ENCODE assay signal across 1 cellular context in the genomic region with DNA sequence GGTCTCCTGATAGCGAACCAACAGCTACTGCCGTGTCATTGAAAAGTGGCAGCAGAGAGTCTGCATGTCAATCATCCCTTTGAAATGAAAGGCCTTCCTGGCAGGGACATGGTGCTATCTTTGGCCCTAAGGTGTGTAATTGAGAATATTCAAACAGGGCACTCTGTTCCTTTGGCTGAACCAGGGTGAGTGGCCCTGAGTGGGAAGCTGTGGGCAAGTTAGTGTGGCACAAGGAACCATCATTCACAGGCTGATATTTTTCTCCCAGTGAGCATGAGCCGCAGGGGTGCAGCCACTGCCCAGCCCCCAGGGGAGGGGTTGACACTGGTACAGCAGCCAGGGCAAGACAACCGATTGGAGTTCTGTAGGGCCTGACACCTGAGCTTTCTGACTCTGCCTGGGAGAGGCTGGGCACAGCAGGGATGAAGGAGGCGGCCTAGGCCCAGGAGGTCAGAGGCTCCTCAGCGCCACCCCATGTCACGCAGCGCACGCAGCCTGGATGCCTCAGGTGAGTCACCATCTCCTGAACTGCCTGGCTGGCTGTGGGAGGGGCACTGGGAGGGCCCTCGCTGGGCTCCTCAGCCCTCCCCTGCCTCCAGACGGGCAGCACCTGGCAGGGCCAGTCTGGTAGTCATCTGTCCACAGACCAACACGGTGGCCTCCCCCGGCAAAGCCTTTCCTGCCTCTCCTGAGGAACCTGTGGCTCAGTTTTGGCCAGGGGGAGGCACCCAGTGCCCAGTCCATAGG.
TF ChIP-seq lines count a peak whose summit lies in the region.

No MANE protein-coding gene starts in this region.

TF ChIP-seq in H1, 55 proteins besides CTCF, POLR2A, EP300 and RAD21 (continued from another document):
- TF ChIP-seq, protein P1, sequence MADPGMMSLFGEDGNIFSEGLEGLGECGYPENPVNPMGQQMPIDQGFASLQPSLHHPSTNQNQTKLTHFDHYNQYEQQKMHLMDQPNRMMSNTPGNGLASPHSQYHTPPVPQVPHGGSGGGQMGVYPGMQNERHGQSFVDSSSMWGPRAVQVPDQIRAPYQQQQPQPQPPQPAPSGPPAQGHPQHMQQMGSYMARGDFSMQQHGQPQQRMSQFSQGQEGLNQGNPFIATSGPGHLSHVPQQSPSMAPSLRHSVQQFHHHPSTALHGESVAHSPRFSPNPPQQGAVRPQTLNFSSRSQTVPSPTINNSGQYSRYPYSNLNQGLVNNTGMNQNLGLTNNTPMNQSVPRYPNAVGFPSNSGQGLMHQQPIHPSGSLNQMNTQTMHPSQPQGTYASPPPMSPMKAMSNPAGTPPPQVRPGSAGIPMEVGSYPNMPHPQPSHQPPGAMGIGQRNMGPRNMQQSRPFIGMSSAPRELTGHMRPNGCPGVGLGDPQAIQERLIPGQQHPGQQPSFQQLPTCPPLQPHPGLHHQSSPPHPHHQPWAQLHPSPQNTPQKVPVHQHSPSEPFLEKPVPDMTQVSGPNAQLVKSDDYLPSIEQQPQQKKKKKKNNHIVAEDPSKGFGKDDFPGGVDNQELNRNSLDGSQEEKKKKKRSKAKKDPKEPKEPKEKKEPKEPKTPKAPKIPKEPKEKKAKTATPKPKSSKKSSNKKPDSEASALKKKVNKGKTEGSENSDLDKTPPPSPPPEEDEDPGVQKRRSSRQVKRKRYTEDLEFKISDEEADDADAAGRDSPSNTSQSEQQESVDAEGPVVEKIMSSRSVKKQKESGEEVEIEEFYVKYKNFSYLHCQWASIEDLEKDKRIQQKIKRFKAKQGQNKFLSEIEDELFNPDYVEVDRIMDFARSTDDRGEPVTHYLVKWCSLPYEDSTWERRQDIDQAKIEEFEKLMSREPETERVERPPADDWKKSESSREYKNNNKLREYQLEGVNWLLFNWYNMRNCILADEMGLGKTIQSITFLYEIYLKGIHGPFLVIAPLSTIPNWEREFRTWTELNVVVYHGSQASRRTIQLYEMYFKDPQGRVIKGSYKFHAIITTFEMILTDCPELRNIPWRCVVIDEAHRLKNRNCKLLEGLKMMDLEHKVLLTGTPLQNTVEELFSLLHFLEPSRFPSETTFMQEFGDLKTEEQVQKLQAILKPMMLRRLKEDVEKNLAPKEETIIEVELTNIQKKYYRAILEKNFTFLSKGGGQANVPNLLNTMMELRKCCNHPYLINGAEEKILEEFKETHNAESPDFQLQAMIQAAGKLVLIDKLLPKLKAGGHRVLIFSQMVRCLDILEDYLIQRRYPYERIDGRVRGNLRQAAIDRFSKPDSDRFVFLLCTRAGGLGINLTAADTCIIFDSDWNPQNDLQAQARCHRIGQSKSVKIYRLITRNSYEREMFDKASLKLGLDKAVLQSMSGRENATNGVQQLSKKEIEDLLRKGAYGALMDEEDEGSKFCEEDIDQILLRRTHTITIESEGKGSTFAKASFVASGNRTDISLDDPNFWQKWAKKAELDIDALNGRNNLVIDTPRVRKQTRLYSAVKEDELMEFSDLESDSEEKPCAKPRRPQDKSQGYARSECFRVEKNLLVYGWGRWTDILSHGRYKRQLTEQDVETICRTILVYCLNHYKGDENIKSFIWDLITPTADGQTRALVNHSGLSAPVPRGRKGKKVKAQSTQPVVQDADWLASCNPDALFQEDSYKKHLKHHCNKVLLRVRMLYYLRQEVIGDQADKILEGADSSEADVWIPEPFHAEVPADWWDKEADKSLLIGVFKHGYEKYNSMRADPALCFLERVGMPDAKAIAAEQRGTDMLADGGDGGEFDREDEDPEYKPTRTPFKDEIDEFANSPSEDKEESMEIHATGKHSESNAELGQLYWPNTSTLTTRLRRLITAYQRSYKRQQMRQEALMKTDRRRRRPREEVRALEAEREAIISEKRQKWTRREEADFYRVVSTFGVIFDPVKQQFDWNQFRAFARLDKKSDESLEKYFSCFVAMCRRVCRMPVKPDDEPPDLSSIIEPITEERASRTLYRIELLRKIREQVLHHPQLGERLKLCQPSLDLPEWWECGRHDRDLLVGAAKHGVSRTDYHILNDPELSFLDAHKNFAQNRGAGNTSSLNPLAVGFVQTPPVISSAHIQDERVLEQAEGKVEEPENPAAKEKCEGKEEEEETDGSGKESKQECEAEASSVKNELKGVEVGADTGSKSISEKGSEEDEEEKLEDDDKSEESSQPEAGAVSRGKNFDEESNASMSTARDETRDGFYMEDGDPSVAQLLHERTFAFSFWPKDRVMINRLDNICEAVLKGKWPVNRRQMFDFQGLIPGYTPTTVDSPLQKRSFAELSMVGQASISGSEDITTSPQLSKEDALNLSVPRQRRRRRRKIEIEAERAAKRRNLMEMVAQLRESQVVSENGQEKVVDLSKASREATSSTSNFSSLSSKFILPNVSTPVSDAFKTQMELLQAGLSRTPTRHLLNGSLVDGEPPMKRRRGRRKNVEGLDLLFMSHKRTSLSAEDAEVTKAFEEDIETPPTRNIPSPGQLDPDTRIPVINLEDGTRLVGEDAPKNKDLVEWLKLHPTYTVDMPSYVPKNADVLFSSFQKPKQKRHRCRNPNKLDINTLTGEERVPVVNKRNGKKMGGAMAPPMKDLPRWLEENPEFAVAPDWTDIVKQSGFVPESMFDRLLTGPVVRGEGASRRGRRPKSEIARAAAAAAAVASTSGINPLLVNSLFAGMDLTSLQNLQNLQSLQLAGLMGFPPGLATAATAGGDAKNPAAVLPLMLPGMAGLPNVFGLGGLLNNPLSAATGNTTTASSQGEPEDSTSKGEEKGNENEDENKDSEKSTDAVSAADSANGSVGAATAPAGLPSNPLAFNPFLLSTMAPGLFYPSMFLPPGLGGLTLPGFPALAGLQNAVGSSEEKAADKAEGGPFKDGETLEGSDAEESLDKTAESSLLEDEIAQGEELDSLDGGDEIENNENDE (IDR thresholded peaks at IDR 0.05; ENCODE audit: insufficient replicate concordance, low read length), result no peak
- TF ChIP-seq CHD2 (IDR thresholded peaks at IDR 0.05; ENCODE audit: low read length) (no peak), KDM5A (IDR thresholded peaks at IDR 0.05; ENCODE audit: low read length) (no peak), GABPA (IDR thresholded peaks at IDR 0.05; ENCODE audit: borderline replicate concordance, insufficient read depth, low read length) (no peak), BCL11A (IDR thresholded peaks at IDR 0.05; ENCODE audit: low read depth in 2 of 2, low read length in 2 of 2) (no peak), RNF2 (IDR thresholded peaks at IDR 0.05; ENCODE audit: borderline replicate concordance, low read depth, low read length, missing control alignments, poor library complexity, severe bottlenecking) (no peak), CREB1 (IDR thresholded peaks at IDR 0.05) (peak; percentile 44; the same call in 1 of the 2 replicates), KDM4A (IDR thresholded peaks at IDR 0.05; ENCODE audit: low read depth, low read length, severe bottlenecking) (no peak), EZH2 (IDR thresholded peaks at IDR 0.05; ENCODE audit: low read depth, low read length, severe bottlenecking) (no peak), SIN3A (conservative IDR thresholded peaks at IDR 0.05 in 1 of 2, IDR thresholded peaks at IDR 0.05 in 1 of 2; ENCODE audit: low read depth in 1 of 2, low read length in 2 of 2) (no peak), ASH2L (IDR thresholded peaks at IDR 0.05; ENCODE audit: low read length) (no peak), POU5F1 (IDR thresholded peaks at IDR 0.05; ENCODE audit: low read depth, low read length) (no peak), SAP30 (IDR thresholded peaks at IDR 0.05; ENCODE audit: insufficient read depth, insufficient replicate concordance, low read length) (no peak), CTBP2 (IDR thresholded peaks at IDR 0.05; ENCODE audit: borderline replicate concordance, insufficient read depth, insufficient read length, low read length) (no peak), JUN (IDR thresholded peaks at IDR 0.05; ENCODE audit: low read depth, low read length) (0 out of 2 replicates have a peak, but pooled peaks have one; percentile 19), FOSL1 (IDR thresholded peaks at IDR 0.05; ENCODE audit: insufficient read depth, low read depth, low read length) (no peak), TCF12 (IDR thresholded peaks at IDR 0.05; ENCODE audit: low read depth, low read length) (no peak), ZNF274 (IDR thresholded peaks at IDR 0.05; ENCODE audit: borderline replicate concordance, extremely low read depth, low read length) (no peak), TAF1 (IDR thresholded peaks at IDR 0.05; ENCODE audit: low read depth, low read length) (no peak), SP2 (IDR thresholded peaks at IDR 0.05; ENCODE audit: low read length) (no peak), HDAC2 (IDR thresholded peaks at IDR 0.05; ENCODE audit: borderline replicate concordance in 1 of 2, low read depth in 2 of 2, low read length in 2 of 2) (no peak), RBBP5 (IDR thresholded peaks at IDR 0.05; ENCODE audit: borderline replicate concordance, low read depth, low read length) (no peak), HDAC6 (IDR thresholded peaks at IDR 0.05; ENCODE audit: low read depth, low read length) (no peak), SIRT6 (IDR thresholded peaks at IDR 0.05; ENCODE audit: low read length) (no peak), EGR1 (IDR thresholded peaks at IDR 0.05; ENCODE audit: borderline replicate concordance, low read depth, low read length) (no peak), TEAD4 (IDR thresholded peaks at IDR 0.05; ENCODE audit: low read depth, low read length) (0 out of 2 replicates have a peak, but pooled peaks have one; percentile 18), SP1 (IDR thresholded peaks at IDR 0.05; ENCODE audit: low read depth, low read length) (no peak), RXRA (IDR thresholded peaks at IDR 0.05; ENCODE audit: insufficient read depth, low read depth, low read length) (no peak), MAFK (IDR thresholded peaks at IDR 0.05; ENCODE audit: low read depth, low read length) (no peak), NANOG (IDR thresholded peaks at IDR 0.05; ENCODE audit: insufficient read depth, low read depth, low read length, poor library complexity, severe bottlenecking) (no peak), JUND (IDR thresholded peaks at IDR 0.05; ENCODE audit: low read length) (peak; percentile 90), POLR2AphosphoS5 (IDR thresholded peaks at IDR 0.05; ENCODE audit: low read depth, low read length) (0 out of 2 replicates have a peak, but pooled peaks have one; percentile 18), GTF2F1 (IDR thresholded peaks at IDR 0.05; ENCODE audit: borderline replicate concordance, low read depth, low read length) (no peak), CHD1 (IDR thresholded peaks at IDR 0.05; ENCODE audit: low read depth, low read length) (no peak), TAF7 (optimal IDR thresholded peaks at IDR 0.05; ENCODE audit: borderline replicate concordance, low read depth, low read length) (no peak), BACH1 (IDR thresholded peaks at IDR 0.05; ENCODE audit: low read length) (no peak), NRF1 (IDR thresholded peaks at IDR 0.05; ENCODE audit: low read depth, low read length) (no peak), RFX5 (IDR thresholded peaks at IDR 0.05; ENCODE audit: borderline replicate concordance, low read depth, low read length) (no peak), CBX5 (IDR thresholded peaks at IDR 0.05; ENCODE audit: low read depth, low read length) (no peak), CBX8 (IDR thresholded peaks at IDR 0.05; ENCODE audit: borderline replicate concordance, low read depth, low read length) (no peak), YY1 (IDR thresholded peaks at IDR 0.05; ENCODE audit: low read depth, low read length) (no peak), CEBPB (IDR thresholded peaks at IDR 0.05; ENCODE audit: low read depth, low read length) (no peak), BRCA1 (IDR thresholded peaks at IDR 0.05; ENCODE audit: low read depth, low read length) (no peak), SRF (IDR thresholded peaks at IDR 0.05; ENCODE audit: low read depth, low read length) (no peak), PHF8 (conservative IDR thresholded peaks at IDR 0.05; ENCODE audit: low read depth, low read length) (no peak), TBP (IDR thresholded peaks at IDR 0.05; ENCODE audit: low read depth, low read length) (no peak; the same call in 1 of the 2 replicates), SIX5 (IDR thresholded peaks at IDR 0.05; ENCODE audit: low read depth, low read length) (no peak)
- TF ChIP-seq, protein P2, sequence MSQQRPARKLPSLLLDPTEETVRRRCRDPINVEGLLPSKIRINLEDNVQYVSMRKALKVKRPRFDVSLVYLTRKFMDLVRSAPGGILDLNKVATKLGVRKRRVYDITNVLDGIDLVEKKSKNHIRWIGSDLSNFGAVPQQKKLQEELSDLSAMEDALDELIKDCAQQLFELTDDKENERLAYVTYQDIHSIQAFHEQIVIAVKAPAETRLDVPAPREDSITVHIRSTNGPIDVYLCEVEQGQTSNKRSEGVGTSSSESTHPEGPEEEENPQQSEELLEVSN (IDR thresholded peaks at IDR 0.05), result no peak
- TF ChIP-seq, protein P3, sequence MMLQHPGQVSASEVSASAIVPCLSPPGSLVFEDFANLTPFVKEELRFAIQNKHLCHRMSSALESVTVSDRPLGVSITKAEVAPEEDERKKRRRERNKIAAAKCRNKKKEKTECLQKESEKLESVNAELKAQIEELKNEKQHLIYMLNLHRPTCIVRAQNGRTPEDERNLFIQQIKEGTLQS (IDR thresholded peaks at IDR 0.05; ENCODE audit: insufficient read depth, low read depth, low read length), result 0 out of 2 replicates have a peak, but pooled peaks have one; percentile 2
- TF ChIP-seq, protein P4, sequence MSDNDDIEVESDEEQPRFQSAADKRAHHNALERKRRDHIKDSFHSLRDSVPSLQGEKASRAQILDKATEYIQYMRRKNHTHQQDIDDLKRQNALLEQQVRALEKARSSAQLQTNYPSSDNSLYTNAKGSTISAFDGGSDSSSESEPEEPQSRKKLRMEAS (IDR thresholded peaks at IDR 0.05), result 0 out of 2 replicates have a peak, but pooled peaks have one; percentile 25
- TF ChIP-seq, protein P5, sequence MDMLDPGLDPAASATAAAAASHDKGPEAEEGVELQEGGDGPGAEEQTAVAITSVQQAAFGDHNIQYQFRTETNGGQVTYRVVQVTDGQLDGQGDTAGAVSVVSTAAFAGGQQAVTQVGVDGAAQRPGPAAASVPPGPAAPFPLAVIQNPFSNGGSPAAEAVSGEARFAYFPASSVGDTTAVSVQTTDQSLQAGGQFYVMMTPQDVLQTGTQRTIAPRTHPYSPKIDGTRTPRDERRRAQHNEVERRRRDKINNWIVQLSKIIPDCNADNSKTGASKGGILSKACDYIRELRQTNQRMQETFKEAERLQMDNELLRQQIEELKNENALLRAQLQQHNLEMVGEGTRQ (IDR thresholded peaks at IDR 0.05; ENCODE audit: low read length), result no peak
- TF ChIP-seq, protein P6, sequence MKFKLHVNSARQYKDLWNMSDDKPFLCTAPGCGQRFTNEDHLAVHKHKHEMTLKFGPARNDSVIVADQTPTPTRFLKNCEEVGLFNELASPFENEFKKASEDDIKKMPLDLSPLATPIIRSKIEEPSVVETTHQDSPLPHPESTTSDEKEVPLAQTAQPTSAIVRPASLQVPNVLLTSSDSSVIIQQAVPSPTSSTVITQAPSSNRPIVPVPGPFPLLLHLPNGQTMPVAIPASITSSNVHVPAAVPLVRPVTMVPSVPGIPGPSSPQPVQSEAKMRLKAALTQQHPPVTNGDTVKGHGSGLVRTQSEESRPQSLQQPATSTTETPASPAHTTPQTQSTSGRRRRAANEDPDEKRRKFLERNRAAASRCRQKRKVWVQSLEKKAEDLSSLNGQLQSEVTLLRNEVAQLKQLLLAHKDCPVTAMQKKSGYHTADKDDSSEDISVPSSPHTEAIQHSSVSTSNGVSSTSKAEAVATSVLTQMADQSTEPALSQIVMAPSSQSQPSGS (IDR thresholded peaks at IDR 0.05; ENCODE audit: low read length), result no peak
